ENCODE assay signal across 1 cellular context in genomic region chr11:74170694-74171629, GRCh38.
TF ChIP-seq lines count a peak whose summit lies in the region.

A gene with protein sequence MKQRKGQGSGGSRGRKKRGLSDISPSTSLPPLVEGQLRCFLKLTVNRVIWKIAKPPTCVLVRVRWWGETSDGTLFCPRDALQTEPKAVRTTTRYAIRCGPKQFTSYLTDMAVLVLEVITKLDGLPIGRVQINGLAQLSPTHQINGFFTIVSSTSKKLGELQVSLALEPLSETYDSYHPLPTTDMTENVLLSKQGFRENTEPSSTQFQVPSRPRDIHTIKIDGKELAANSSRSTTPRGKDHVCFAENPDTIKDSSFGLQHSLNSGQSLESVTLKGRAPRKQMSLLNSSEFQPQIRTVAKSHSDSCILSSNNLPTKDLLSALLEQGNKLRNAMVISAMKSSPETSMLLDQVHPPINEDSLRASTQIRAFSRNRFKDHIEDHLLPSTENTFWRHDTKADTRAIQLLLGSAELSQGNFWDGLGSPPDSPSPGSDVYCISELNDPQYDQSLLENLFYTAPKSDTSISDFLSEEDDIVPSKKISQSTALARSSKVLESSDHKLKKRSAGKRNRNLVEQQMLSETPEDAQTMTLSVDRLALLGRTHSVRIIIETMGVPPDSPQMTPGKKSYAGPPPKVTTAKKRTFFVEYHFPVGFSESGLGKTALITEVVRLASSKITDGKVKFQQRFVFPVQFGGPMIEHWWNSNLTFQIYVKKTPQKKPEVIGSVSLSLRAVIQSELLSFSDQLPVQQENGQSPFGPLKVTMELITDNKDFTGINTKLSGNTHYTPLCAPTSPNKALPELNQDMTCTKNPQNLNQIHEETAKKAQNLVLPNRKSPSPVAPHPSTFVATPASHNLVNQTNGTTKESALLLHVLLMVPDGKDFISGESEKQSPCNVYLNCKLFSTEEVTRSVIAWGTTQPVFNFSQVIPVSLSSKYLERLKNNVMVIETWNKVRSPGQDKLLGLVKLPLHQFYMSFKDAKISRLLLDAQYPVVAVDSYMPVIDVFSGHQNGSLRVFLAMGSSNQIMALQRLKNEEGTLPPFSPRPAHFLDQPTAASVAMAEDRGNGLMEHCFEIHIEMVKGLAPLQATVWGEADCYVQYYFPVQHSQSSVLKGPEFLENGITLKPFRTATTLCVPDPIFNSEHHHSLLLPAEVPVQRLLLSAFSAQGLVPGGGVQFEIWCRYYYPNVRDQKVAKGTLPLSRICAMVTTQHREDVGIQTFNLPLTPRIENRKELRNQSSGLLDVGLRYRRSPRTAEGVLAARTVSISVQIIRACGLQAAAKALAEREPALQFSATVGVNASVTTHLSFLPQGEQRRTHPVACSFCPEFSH (N-terminal part only) (minus strand): TSS chr11:74171002. CDS start chr11:74170792, 210 bp downstream.
PPME1 (plus strand) TSS chr11:74171289; CDS start chr11:74171422, 133 bp downstream.

TF ChIP-seq in HepG2, 621 proteins besides CTCF, POLR2A, EP300 and RAD21 (continued from another document and continues in another):
- no peak for TF ChIP-seq NR0B2 (CRISPR knock-in tag; IDR thresholded peaks at IDR 0.05)
- TF ChIP-seq, protein P1, sequence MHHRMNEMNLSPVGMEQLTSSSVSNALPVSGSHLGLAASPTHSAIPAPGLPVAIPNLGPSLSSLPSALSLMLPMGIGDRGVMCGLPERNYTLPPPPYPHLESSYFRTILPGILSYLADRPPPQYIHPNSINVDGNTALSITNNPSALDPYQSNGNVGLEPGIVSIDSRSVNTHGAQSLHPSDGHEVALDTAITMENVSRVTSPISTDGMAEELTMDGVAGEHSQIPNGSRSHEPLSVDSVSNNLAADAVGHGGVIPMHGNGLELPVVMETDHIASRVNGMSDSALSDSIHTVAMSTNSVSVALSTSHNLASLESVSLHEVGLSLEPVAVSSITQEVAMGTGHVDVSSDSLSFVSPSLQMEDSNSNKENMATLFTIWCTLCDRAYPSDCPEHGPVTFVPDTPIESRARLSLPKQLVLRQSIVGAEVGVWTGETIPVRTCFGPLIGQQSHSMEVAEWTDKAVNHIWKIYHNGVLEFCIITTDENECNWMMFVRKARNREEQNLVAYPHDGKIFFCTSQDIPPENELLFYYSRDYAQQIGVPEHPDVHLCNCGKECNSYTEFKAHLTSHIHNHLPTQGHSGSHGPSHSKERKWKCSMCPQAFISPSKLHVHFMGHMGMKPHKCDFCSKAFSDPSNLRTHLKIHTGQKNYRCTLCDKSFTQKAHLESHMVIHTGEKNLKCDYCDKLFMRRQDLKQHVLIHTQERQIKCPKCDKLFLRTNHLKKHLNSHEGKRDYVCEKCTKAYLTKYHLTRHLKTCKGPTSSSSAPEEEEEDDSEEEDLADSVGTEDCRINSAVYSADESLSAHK (CRISPR knock-in tag; IDR thresholded peaks at IDR 0.05; ENCODE audit: borderline replicate concordance): no peak
- TF ChIP-seq NCOA1 (CRISPR knock-in tag; IDR thresholded peaks at IDR 0.05): no peak
- TF ChIP-seq, protein P2, sequence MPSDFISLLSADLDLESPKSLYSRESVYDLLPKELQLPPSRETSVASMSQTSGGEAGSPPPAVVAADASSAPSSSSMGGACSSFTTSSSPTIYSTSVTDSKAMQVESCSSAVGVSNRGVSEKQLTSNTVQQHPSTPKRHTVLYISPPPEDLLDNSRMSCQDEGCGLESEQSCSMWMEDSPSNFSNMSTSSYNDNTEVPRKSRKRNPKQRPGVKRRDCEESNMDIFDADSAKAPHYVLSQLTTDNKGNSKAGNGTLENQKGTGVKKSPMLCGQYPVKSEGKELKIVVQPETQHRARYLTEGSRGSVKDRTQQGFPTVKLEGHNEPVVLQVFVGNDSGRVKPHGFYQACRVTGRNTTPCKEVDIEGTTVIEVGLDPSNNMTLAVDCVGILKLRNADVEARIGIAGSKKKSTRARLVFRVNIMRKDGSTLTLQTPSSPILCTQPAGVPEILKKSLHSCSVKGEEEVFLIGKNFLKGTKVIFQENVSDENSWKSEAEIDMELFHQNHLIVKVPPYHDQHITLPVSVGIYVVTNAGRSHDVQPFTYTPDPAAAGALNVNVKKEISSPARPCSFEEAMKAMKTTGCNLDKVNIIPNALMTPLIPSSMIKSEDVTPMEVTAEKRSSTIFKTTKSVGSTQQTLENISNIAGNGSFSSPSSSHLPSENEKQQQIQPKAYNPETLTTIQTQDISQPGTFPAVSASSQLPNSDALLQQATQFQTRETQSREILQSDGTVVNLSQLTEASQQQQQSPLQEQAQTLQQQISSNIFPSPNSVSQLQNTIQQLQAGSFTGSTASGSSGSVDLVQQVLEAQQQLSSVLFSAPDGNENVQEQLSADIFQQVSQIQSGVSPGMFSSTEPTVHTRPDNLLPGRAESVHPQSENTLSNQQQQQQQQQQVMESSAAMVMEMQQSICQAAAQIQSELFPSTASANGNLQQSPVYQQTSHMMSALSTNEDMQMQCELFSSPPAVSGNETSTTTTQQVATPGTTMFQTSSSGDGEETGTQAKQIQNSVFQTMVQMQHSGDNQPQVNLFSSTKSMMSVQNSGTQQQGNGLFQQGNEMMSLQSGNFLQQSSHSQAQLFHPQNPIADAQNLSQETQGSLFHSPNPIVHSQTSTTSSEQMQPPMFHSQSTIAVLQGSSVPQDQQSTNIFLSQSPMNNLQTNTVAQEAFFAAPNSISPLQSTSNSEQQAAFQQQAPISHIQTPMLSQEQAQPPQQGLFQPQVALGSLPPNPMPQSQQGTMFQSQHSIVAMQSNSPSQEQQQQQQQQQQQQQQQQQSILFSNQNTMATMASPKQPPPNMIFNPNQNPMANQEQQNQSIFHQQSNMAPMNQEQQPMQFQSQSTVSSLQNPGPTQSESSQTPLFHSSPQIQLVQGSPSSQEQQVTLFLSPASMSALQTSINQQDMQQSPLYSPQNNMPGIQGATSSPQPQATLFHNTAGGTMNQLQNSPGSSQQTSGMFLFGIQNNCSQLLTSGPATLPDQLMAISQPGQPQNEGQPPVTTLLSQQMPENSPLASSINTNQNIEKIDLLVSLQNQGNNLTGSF (CRISPR knock-in tag; IDR thresholded peaks at IDR 0.05): peak; percentile 93
- no peak for TF ChIP-seq GMEB2 (CRISPR knock-in tag; IDR thresholded peaks at IDR 0.05; ENCODE audit: low read depth)
- peak; percentile 81; the same call in 1 of the 2 replicates for TF ChIP-seq RFXAP (CRISPR knock-in tag; IDR thresholded peaks at IDR 0.05; ENCODE audit: borderline replicate concordance)
- peak; percentile 69; the same call in 1 of the 2 replicates for TF ChIP-seq ZNF619 (CRISPR knock-in tag; IDR thresholded peaks at IDR 0.05)
- TF ChIP-seq, protein P3, sequence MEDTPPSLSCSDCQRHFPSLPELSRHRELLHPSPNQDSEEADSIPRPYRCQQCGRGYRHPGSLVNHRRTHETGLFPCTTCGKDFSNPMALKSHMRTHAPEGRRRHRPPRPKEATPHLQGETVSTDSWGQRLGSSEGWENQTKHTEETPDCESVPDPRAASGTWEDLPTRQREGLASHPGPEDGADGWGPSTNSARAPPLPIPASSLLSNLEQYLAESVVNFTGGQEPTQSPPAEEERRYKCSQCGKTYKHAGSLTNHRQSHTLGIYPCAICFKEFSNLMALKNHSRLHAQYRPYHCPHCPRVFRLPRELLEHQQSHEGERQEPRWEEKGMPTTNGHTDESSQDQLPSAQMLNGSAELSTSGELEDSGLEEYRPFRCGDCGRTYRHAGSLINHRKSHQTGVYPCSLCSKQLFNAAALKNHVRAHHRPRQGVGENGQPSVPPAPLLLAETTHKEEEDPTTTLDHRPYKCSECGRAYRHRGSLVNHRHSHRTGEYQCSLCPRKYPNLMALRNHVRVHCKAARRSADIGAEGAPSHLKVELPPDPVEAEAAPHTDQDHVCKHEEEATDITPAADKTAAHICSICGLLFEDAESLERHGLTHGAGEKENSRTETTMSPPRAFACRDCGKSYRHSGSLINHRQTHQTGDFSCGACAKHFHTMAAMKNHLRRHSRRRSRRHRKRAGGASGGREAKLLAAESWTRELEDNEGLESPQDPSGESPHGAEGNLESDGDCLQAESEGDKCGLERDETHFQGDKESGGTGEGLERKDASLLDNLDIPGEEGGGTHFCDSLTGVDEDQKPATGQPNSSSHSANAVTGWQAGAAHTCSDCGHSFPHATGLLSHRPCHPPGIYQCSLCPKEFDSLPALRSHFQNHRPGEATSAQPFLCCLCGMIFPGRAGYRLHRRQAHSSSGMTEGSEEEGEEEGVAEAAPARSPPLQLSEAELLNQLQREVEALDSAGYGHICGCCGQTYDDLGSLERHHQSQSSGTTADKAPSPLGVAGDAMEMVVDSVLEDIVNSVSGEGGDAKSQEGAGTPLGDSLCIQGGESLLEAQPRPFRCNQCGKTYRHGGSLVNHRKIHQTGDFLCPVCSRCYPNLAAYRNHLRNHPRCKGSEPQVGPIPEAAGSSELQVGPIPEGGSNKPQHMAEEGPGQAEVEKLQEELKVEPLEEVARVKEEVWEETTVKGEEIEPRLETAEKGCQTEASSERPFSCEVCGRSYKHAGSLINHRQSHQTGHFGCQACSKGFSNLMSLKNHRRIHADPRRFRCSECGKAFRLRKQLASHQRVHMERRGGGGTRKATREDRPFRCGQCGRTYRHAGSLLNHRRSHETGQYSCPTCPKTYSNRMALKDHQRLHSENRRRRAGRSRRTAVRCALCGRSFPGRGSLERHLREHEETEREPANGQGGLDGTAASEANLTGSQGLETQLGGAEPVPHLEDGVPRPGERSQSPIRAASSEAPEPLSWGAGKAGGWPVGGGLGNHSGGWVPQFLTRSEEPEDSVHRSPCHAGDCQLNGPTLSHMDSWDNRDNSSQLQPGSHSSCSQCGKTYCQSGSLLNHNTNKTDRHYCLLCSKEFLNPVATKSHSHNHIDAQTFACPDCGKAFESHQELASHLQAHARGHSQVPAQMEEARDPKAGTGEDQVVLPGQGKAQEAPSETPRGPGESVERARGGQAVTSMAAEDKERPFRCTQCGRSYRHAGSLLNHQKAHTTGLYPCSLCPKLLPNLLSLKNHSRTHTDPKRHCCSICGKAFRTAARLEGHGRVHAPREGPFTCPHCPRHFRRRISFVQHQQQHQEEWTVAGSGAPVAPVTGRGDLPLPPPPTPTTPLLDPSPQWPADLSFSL (CRISPR knock-in tag; IDR thresholded peaks at IDR 0.05): no peak
- TF ChIP-seq ZNF781 (CRISPR knock-in tag; IDR thresholded peaks at IDR 0.05; ENCODE audit: borderline replicate concordance, not compliant biosample characterization): peak; percentile 42
- no peak for TF ChIP-seq ZNF75D (CRISPR knock-in tag; IDR thresholded peaks at IDR 0.05; ENCODE audit: borderline replicate concordance)
- peak; percentile 43; the same call in 1 of the 2 replicates for TF ChIP-seq MEIS2 (CRISPR knock-in tag; IDR thresholded peaks at IDR 0.05)
- no peak for TF ChIP-seq AKAP8 (CRISPR knock-in tag; IDR thresholded peaks at IDR 0.05)
- peak; percentile 90; the same call in 1 of the 2 replicates for TF ChIP-seq ZNF274 (CRISPR knock-in tag; IDR thresholded peaks at IDR 0.05)
- TF ChIP-seq, protein P4, sequence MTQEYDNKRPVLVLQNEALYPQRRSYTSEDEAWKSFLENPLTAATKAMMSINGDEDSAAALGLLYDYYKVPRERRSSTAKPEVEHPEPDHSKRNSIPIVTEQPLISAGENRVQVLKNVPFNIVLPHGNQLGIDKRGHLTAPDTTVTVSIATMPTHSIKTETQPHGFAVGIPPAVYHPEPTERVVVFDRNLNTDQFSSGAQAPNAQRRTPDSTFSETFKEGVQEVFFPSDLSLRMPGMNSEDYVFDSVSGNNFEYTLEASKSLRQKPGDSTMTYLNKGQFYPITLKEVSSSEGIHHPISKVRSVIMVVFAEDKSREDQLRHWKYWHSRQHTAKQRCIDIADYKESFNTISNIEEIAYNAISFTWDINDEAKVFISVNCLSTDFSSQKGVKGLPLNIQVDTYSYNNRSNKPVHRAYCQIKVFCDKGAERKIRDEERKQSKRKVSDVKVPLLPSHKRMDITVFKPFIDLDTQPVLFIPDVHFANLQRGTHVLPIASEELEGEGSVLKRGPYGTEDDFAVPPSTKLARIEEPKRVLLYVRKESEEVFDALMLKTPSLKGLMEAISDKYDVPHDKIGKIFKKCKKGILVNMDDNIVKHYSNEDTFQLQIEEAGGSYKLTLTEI (CRISPR knock-in tag; conservative IDR thresholded peaks at IDR 0.05): no peak
- TF ChIP-seq ARNTL (CRISPR knock-in tag; IDR thresholded peaks at IDR 0.05): no peak
- TF ChIP-seq, protein P5, sequence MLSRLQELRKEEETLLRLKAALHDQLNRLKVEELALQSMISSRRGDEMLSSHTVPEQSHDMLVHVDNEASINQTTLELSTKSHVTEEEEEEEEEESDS (CRISPR knock-in tag; IDR thresholded peaks at IDR 0.05; ENCODE audit: borderline replicate concordance): no peak
- TF ChIP-seq, protein P6, sequence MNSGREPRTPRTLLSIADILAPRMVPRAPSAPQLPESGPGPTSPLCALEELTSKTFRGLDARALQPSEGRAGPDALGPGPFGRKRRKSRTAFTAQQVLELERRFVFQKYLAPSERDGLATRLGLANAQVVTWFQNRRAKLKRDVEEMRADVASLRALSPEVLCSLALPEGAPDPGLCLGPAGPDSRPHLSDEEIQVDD (CRISPR knock-in tag; IDR thresholded peaks at IDR 0.05; ENCODE audit: borderline replicate concordance): peak; percentile 94
- TF ChIP-seq ZBTB34 (CRISPR knock-in tag; IDR thresholded peaks at IDR 0.05): no peak
